In genomic region chr6:82006027-82006738, GRCh38 we compare ENCODE assay signal across 8 cellular contexts.
A peak's percentile ranks its signal among the peaks of the same experiment; 100 is the strongest.
DNase-seq lines count a peak whose midpoint lies in the region; ATAC-seq and TF ChIP-seq lines count a peak whose summit lies in the region.

No MANE protein-coding gene starts in this region.

- H3K9me3 ChIP-seq in Caco-2 (peaks cover 34% of the 10 kb centered on the region), testis (no peaks in the 10 kb centered on the region), sigmoid colon (peaks cover 0 to 14% (median 0%) of the 10 kb centered on the region in 4 donors)
- no peaks in the 10 kb centered on the region for H3K9me3 ChIP-seq in naive thymus-derived CD4-positive, alpha-beta T cell (ENCODE audit: control insufficient read depth in 2 of 3, low read length in 3 of 3)

- H3K4me3 Mint-ChIP-seq in Caco-2 (ENCODE audit: unreplicated experiment): no peak overlapping the region
- H3K4me3 Mint-ChIP-seq in naive thymus-derived CD4-positive, alpha-beta T cell: no peak overlapping the region

- H3K27ac ChIP-seq in testis (no peak overlapping the region), sigmoid colon (no peak overlapping the region)
- H3K27ac ChIP-seq in naive thymus-derived CD4-positive, alpha-beta T cell (ENCODE audit: low read depth, low read length): no peak overlapping the region

- no TSS peak for BruUV-seq in Caco-2 (replicated peaks; lab: Mats Ljungman, UMichigan)

- intact Hi-C loops in Caco-2 (cut with micrococcal nuclease; ENCODE audit: unreplicated experiment): loop anchor here (1.0 to 2.0 kb wide), 3 partner anchors 67 to 416 kb away; partner anchors contain the start of gene TENT5A
- intact Hi-C loops in testis (cut with DNase I; ENCODE audit: low total_unique reads): no loop called here
- intact Hi-C loops in sigmoid colon (cut with DNase I): no loop called here
- intact Hi-C loops in naive thymus-derived CD4-positive, alpha-beta T cell (cut with micrococcal nuclease): no loop called here

- DNase-seq in Caco-2 (peak in 1 of 2 experiments; percentile 41), RPMI8226 (peak; percentile 9), fibroblast of the conjunctiva (ENCODE audit: low read depth) (peak; percentile 37), testis (peak; percentile 61), sigmoid colon (no peak)
- DNase-seq in naive thymus-derived CD4-positive, alpha-beta T cell: no peak

- peaks cover 6% of the 10 kb centered on the region for H3K36me3 Mint-ChIP-seq in Caco-2 (ENCODE audit: insufficient read depth, unreplicated experiment)
- no peaks in the 10 kb centered on the region for H3K36me3 Mint-ChIP-seq in naive thymus-derived CD4-positive, alpha-beta T cell

- peak; percentile 11 to 29 for TF ChIP-seq CTCF in Caco-2 (IDR thresholded peaks at IDR 0.05; ENCODE audit: insufficient read depth in 1 of 2, low read depth in 1 of 2, low read length in 1 of 2, severe bottlenecking in 1 of 2, unreplicated experiment in 1 of 2)
- peak; percentile 28 to 52 (median 35) for TF ChIP-seq CTCF in testis (IDR thresholded peaks at IDR 0.05)
- peak in 2 of 4 experiments; percentile 28 for TF ChIP-seq CTCF in sigmoid colon (IDR thresholded peaks at IDR 0.05)

- H3K4me1 Mint-ChIP-seq in Caco-2 (ENCODE audit: low read depth, unreplicated experiment): no peaks in the 10 kb centered on the region
- H3K4me1 Mint-ChIP-seq in naive thymus-derived CD4-positive, alpha-beta T cell: no peaks in the 10 kb centered on the region

- peaks cover 38% of the 10 kb centered on the region for H3K9me3 Mint-ChIP-seq in Caco-2 (ENCODE audit: unreplicated experiment)
- H3K9me3 Mint-ChIP-seq in naive thymus-derived CD4-positive, alpha-beta T cell: peaks cover 0 to 32% (median 12%) of the 10 kb centered on the region in 11 donors

- H3K27ac Mint-ChIP-seq in Caco-2 (ENCODE audit: unreplicated experiment): no peak overlapping the region
- no peak overlapping the region for H3K27ac Mint-ChIP-seq in naive thymus-derived CD4-positive, alpha-beta T cell

- no peak for TF ChIP-seq EP300 in sigmoid colon (IDR thresholded peaks at IDR 0.05)

- H3K36me3 ChIP-seq in Caco-2 (ENCODE audit: control insufficient read depth, insufficient read depth, low read length): no peaks in the 10 kb centered on the region
- no peaks in the 10 kb centered on the region for H3K36me3 ChIP-seq in testis (ENCODE audit: low read depth, missing control alignments)
- H3K36me3 ChIP-seq in sigmoid colon: no peaks in the 10 kb centered on the region
- H3K36me3 ChIP-seq in naive thymus-derived CD4-positive, alpha-beta T cell (ENCODE audit: control insufficient read depth in 2 of 3, insufficient read depth in 3 of 3, low read length in 3 of 3): no peaks in the 10 kb centered on the region

- H3K4me3 ChIP-seq in Caco-2 (ENCODE audit: low read depth, low read length) (no peak overlapping the region), testis (no peak overlapping the region), sigmoid colon (no peak overlapping the region)
- H3K4me3 ChIP-seq in naive thymus-derived CD4-positive, alpha-beta T cell (ENCODE audit: low read length): no peak overlapping the region

- H3K27me3 Mint-ChIP-seq in Caco-2 (ENCODE audit: insufficient read depth, unreplicated experiment): no peaks in the 10 kb centered on the region
- H3K27me3 Mint-ChIP-seq in naive thymus-derived CD4-positive, alpha-beta T cell: peaks cover 0 to 6% (median 0%) of the 10 kb centered on the region in 5 donors

- ATAC-seq in GM19025 (IDR thresholded peaks at IDR 0.05; ENCODE audit: low read depth, unreplicated experiment) (peak; percentile 63), HG03175 (IDR thresholded peaks at IDR 0.05; ENCODE audit: unreplicated experiment) (peak; percentile 73)
- no peak for ATAC-seq in naive thymus-derived CD4-positive, alpha-beta T cell

- POLR2A ChIA-PET in Caco-2 (lab: Charles Lee): no interaction called here
- POLR2A ChIA-PET in naive thymus-derived CD4-positive, alpha-beta T cell (lab: Charles Lee): no interaction called here

- H3K4me1 ChIP-seq in Caco-2 (no peaks in the 10 kb centered on the region; the same call in 1 of the 2 replicates), testis (no peaks in the 10 kb centered on the region), sigmoid colon (no peaks in the 10 kb centered on the region)
- H3K4me1 ChIP-seq in naive thymus-derived CD4-positive, alpha-beta T cell (ENCODE audit: control insufficient read depth in 2 of 2, insufficient read depth in 2 of 2, low read length in 2 of 2): no peaks in the 10 kb centered on the region

- WGBS in testis, 2 donors: 73 to 74% methylated on average over 5 of the region's 5 CpGs
- 54 to 79% methylated on average over 5 of the region's 5 CpGs for WGBS in sigmoid colon, 2 donors

- TF ChIP-seq POLR2A in testis (IDR thresholded peaks at IDR 0.05) (no peak), sigmoid colon (IDR thresholded peaks at IDR 0.05) (no peak)

- H3K27me3 ChIP-seq in Caco-2 (replicated peaks; ENCODE audit: control insufficient read depth, insufficient read depth, low read length) (no peaks in the 10 kb centered on the region), testis (no peaks in the 10 kb centered on the region), sigmoid colon (no peaks in the 10 kb centered on the region)
- no peaks in the 10 kb centered on the region for H3K27me3 ChIP-seq in naive thymus-derived CD4-positive, alpha-beta T cell (ENCODE audit: control insufficient read depth in 2 of 2, insufficient read depth in 2 of 2, low read length in 2 of 2)

- CTCF ChIA-PET in Caco-2 (lab: Charles Lee): interaction anchor here (0.9 to 1.1 kb wide), 2 partner anchors 253 to 254 kb away, joined by 4 to 5 read pairs; partner anchors contain the start of gene TENT5A
- CTCF ChIA-PET in naive thymus-derived CD4-positive, alpha-beta T cell (lab: Charles Lee): no interaction called here

Comparison
In these comparisons a context has a peak if more than half of its experiments do, and no peak if none do; other contexts are left out.
1. DNase-seq: peak in RPMI8226 (single experiment), fibroblast of the conjunctiva (single experiment) and testis (single experiment); none in sigmoid colon (single experiment) and naive thymus-derived CD4-positive, alpha-beta T cell (0 of 9).